1 cellular context compared by ENCODE assay signal in genomic region chr22:41132555-41132954, GRCh38.
TF ChIP-seq lines count a peak whose summit lies in the region.

No MANE protein-coding gene starts in this region.

TF ChIP-seq in GM12878, 131 proteins besides CTCF, POLR2A, EP300 and RAD21:
- TF ChIP-seq SPI1 (IDR thresholded peaks at IDR 0.05; ENCODE audit: borderline replicate concordance, insufficient read depth, low read depth, low read length) = peak; percentile 20; the same call in 1 of the 2 replicates
- TF ChIP-seq, protein P1, sequence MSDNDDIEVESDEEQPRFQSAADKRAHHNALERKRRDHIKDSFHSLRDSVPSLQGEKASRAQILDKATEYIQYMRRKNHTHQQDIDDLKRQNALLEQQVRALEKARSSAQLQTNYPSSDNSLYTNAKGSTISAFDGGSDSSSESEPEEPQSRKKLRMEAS (IDR thresholded peaks at IDR 0.05; ENCODE audit: low read depth, low read length) = no peak
